In the genomic region with DNA sequence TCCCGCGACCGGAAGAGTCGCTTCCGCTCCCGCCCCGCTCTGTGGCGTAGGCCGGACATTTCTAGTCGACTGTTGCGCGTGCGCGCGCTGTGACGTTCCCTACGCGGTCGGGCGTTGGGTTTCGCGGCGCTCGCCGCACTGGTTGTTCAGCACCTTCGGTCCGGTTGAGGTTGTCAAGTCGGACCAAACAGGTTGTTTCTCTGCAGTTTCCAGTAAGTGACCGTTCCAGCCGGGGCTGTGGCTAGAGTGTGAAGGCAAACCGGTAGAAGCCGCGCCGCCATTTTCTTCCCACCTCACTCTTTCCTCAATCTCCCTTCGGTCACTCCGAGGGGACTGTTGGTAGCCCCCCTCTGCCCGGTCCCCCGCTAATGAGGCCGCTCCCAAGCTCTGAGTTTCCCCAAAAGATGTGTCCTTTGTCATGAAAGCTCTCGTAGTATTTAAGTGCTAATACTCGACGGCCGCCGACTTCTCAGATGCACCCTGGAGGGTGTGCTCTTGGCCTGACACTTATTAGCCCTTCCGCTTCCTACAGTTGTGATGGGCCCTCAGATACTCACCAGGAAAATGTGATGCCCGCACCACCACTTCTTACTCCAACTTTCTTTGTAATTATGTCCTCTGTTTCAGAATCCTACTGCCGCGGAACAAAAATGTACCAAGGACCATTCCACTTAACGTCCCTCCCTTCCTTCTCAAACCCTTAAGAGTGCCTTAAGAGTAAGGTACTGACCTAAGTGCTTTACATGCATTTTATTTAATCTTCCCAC, we compare ENCODE assay signal across 1 cellular context.
A peak's percentile ranks its signal among the peaks of the same experiment; 100 is the strongest.
TF ChIP-seq lines count a peak whose summit lies in the region.

No MANE protein-coding gene starts in this region.

TF ChIP-seq in H1, 55 proteins besides CTCF, POLR2A, EP300 and RAD21:
- TF ChIP-seq, protein P1, sequence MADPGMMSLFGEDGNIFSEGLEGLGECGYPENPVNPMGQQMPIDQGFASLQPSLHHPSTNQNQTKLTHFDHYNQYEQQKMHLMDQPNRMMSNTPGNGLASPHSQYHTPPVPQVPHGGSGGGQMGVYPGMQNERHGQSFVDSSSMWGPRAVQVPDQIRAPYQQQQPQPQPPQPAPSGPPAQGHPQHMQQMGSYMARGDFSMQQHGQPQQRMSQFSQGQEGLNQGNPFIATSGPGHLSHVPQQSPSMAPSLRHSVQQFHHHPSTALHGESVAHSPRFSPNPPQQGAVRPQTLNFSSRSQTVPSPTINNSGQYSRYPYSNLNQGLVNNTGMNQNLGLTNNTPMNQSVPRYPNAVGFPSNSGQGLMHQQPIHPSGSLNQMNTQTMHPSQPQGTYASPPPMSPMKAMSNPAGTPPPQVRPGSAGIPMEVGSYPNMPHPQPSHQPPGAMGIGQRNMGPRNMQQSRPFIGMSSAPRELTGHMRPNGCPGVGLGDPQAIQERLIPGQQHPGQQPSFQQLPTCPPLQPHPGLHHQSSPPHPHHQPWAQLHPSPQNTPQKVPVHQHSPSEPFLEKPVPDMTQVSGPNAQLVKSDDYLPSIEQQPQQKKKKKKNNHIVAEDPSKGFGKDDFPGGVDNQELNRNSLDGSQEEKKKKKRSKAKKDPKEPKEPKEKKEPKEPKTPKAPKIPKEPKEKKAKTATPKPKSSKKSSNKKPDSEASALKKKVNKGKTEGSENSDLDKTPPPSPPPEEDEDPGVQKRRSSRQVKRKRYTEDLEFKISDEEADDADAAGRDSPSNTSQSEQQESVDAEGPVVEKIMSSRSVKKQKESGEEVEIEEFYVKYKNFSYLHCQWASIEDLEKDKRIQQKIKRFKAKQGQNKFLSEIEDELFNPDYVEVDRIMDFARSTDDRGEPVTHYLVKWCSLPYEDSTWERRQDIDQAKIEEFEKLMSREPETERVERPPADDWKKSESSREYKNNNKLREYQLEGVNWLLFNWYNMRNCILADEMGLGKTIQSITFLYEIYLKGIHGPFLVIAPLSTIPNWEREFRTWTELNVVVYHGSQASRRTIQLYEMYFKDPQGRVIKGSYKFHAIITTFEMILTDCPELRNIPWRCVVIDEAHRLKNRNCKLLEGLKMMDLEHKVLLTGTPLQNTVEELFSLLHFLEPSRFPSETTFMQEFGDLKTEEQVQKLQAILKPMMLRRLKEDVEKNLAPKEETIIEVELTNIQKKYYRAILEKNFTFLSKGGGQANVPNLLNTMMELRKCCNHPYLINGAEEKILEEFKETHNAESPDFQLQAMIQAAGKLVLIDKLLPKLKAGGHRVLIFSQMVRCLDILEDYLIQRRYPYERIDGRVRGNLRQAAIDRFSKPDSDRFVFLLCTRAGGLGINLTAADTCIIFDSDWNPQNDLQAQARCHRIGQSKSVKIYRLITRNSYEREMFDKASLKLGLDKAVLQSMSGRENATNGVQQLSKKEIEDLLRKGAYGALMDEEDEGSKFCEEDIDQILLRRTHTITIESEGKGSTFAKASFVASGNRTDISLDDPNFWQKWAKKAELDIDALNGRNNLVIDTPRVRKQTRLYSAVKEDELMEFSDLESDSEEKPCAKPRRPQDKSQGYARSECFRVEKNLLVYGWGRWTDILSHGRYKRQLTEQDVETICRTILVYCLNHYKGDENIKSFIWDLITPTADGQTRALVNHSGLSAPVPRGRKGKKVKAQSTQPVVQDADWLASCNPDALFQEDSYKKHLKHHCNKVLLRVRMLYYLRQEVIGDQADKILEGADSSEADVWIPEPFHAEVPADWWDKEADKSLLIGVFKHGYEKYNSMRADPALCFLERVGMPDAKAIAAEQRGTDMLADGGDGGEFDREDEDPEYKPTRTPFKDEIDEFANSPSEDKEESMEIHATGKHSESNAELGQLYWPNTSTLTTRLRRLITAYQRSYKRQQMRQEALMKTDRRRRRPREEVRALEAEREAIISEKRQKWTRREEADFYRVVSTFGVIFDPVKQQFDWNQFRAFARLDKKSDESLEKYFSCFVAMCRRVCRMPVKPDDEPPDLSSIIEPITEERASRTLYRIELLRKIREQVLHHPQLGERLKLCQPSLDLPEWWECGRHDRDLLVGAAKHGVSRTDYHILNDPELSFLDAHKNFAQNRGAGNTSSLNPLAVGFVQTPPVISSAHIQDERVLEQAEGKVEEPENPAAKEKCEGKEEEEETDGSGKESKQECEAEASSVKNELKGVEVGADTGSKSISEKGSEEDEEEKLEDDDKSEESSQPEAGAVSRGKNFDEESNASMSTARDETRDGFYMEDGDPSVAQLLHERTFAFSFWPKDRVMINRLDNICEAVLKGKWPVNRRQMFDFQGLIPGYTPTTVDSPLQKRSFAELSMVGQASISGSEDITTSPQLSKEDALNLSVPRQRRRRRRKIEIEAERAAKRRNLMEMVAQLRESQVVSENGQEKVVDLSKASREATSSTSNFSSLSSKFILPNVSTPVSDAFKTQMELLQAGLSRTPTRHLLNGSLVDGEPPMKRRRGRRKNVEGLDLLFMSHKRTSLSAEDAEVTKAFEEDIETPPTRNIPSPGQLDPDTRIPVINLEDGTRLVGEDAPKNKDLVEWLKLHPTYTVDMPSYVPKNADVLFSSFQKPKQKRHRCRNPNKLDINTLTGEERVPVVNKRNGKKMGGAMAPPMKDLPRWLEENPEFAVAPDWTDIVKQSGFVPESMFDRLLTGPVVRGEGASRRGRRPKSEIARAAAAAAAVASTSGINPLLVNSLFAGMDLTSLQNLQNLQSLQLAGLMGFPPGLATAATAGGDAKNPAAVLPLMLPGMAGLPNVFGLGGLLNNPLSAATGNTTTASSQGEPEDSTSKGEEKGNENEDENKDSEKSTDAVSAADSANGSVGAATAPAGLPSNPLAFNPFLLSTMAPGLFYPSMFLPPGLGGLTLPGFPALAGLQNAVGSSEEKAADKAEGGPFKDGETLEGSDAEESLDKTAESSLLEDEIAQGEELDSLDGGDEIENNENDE (IDR thresholded peaks at IDR 0.05; ENCODE audit: insufficient replicate concordance, low read length): no peak
- TF ChIP-seq HDAC2 (IDR thresholded peaks at IDR 0.05; ENCODE audit: borderline replicate concordance in 1 of 2, low read depth in 2 of 2, low read length in 2 of 2) (no peak), RXRA (IDR thresholded peaks at IDR 0.05; ENCODE audit: insufficient read depth, low read depth, low read length) (no peak), SIX5 (IDR thresholded peaks at IDR 0.05; ENCODE audit: low read depth, low read length) (no peak), YY1 (IDR thresholded peaks at IDR 0.05; ENCODE audit: low read depth, low read length) (peak; percentile 93), BRCA1 (IDR thresholded peaks at IDR 0.05; ENCODE audit: low read depth, low read length) (no peak), POU5F1 (IDR thresholded peaks at IDR 0.05; ENCODE audit: low read depth, low read length) (no peak), NRF1 (IDR thresholded peaks at IDR 0.05; ENCODE audit: low read depth, low read length) (peak; percentile 82), POLR2AphosphoS5 (IDR thresholded peaks at IDR 0.05; ENCODE audit: low read depth, low read length) (peak; percentile 96), SAP30 (IDR thresholded peaks at IDR 0.05; ENCODE audit: insufficient read depth, insufficient replicate concordance, low read length) (no peak), SP4 (IDR thresholded peaks at IDR 0.05; ENCODE audit: low read length) (peak; percentile 58; the same call in 1 of the 2 replicates), TAF7 (optimal IDR thresholded peaks at IDR 0.05; ENCODE audit: borderline replicate concordance, low read depth, low read length) (peak; percentile 87), RNF2 (IDR thresholded peaks at IDR 0.05; ENCODE audit: borderline replicate concordance, low read depth, low read length, missing control alignments, poor library complexity, severe bottlenecking) (no peak), JUN (IDR thresholded peaks at IDR 0.05; ENCODE audit: low read depth, low read length) (no peak), BACH1 (IDR thresholded peaks at IDR 0.05; ENCODE audit: low read length) (no peak), TCF12 (IDR thresholded peaks at IDR 0.05; ENCODE audit: low read depth, low read length) (no peak), MAFK (IDR thresholded peaks at IDR 0.05; ENCODE audit: low read depth, low read length) (no peak), KDM5A (IDR thresholded peaks at IDR 0.05; ENCODE audit: low read length) (no peak), TBP (IDR thresholded peaks at IDR 0.05; ENCODE audit: low read depth, low read length) (peak; percentile 86), EGR1 (IDR thresholded peaks at IDR 0.05; ENCODE audit: borderline replicate concordance, low read depth, low read length) (no peak), SIRT6 (IDR thresholded peaks at IDR 0.05; ENCODE audit: low read length) (no peak), NANOG (IDR thresholded peaks at IDR 0.05; ENCODE audit: insufficient read depth, low read depth, low read length, poor library complexity, severe bottlenecking) (peak; percentile 24), EZH2 (IDR thresholded peaks at IDR 0.05; ENCODE audit: low read depth, low read length, severe bottlenecking) (no peak), SRF (IDR thresholded peaks at IDR 0.05; ENCODE audit: low read depth, low read length) (no peak), RFX5 (IDR thresholded peaks at IDR 0.05; ENCODE audit: borderline replicate concordance, low read depth, low read length) (no peak), GABPA (IDR thresholded peaks at IDR 0.05; ENCODE audit: borderline replicate concordance, insufficient read depth, low read length) (peak; percentile 47; the same call in 1 of the 2 replicates), SIN3A (conservative IDR thresholded peaks at IDR 0.05 in 1 of 2, IDR thresholded peaks at IDR 0.05 in 1 of 2; ENCODE audit: low read depth in 1 of 2, low read length in 2 of 2) (0 out of 4 replicates have a peak, but pooled peaks of 1 of the 2 experiments have one; percentile 20), SUZ12 (IDR thresholded peaks at IDR 0.05; ENCODE audit: low read length) (no peak), CBX8 (IDR thresholded peaks at IDR 0.05; ENCODE audit: borderline replicate concordance, low read depth, low read length) (no peak), ASH2L (IDR thresholded peaks at IDR 0.05; ENCODE audit: low read length) (peak; percentile 95), CBX5 (IDR thresholded peaks at IDR 0.05; ENCODE audit: low read depth, low read length) (no peak), KDM1A (IDR thresholded peaks at IDR 0.05; ENCODE audit: borderline replicate concordance, low read length) (no peak), HDAC6 (IDR thresholded peaks at IDR 0.05; ENCODE audit: low read depth, low read length) (no peak), TEAD4 (IDR thresholded peaks at IDR 0.05; ENCODE audit: low read depth, low read length) (no peak), CHD1 (IDR thresholded peaks at IDR 0.05; ENCODE audit: low read depth, low read length) (no peak), PHF8 (conservative IDR thresholded peaks at IDR 0.05; ENCODE audit: low read depth, low read length) (peak; percentile 90), FOSL1 (IDR thresholded peaks at IDR 0.05; ENCODE audit: insufficient read depth, low read depth, low read length) (no peak), CTBP2 (IDR thresholded peaks at IDR 0.05; ENCODE audit: borderline replicate concordance, insufficient read depth, insufficient read length, low read length) (no peak), CHD2 (IDR thresholded peaks at IDR 0.05; ENCODE audit: low read length) (no peak), JUND (IDR thresholded peaks at IDR 0.05; ENCODE audit: low read length) (no peak), KDM4A (IDR thresholded peaks at IDR 0.05; ENCODE audit: low read depth, low read length, severe bottlenecking) (peak; percentile 86), CREB1 (IDR thresholded peaks at IDR 0.05) (peak; percentile 83), SP1 (IDR thresholded peaks at IDR 0.05; ENCODE audit: low read depth, low read length) (no peak), GTF2F1 (IDR thresholded peaks at IDR 0.05; ENCODE audit: borderline replicate concordance, low read depth, low read length) (peak; percentile 81; the same call in 1 of the 2 replicates), TAF1 (IDR thresholded peaks at IDR 0.05; ENCODE audit: low read depth, low read length) (peak; percentile 91), CEBPB (IDR thresholded peaks at IDR 0.05; ENCODE audit: low read depth, low read length) (peak; percentile 57; the same call in 1 of the 2 replicates), BCL11A (IDR thresholded peaks at IDR 0.05; ENCODE audit: low read depth in 2 of 2, low read length in 2 of 2) (no peak), SP2 (IDR thresholded peaks at IDR 0.05; ENCODE audit: low read length) (no peak), RBBP5 (IDR thresholded peaks at IDR 0.05; ENCODE audit: borderline replicate concordance, low read depth, low read length) (peak; percentile 99), ZNF274 (IDR thresholded peaks at IDR 0.05; ENCODE audit: borderline replicate concordance, extremely low read depth, low read length) (no peak)
- TF ChIP-seq, protein P2, sequence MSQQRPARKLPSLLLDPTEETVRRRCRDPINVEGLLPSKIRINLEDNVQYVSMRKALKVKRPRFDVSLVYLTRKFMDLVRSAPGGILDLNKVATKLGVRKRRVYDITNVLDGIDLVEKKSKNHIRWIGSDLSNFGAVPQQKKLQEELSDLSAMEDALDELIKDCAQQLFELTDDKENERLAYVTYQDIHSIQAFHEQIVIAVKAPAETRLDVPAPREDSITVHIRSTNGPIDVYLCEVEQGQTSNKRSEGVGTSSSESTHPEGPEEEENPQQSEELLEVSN (IDR thresholded peaks at IDR 0.05): peak; percentile 68
- TF ChIP-seq, protein P3, sequence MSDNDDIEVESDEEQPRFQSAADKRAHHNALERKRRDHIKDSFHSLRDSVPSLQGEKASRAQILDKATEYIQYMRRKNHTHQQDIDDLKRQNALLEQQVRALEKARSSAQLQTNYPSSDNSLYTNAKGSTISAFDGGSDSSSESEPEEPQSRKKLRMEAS (IDR thresholded peaks at IDR 0.05): peak; percentile 77
- TF ChIP-seq, protein P4, sequence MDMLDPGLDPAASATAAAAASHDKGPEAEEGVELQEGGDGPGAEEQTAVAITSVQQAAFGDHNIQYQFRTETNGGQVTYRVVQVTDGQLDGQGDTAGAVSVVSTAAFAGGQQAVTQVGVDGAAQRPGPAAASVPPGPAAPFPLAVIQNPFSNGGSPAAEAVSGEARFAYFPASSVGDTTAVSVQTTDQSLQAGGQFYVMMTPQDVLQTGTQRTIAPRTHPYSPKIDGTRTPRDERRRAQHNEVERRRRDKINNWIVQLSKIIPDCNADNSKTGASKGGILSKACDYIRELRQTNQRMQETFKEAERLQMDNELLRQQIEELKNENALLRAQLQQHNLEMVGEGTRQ (IDR thresholded peaks at IDR 0.05; ENCODE audit: low read length): no peak
- TF ChIP-seq, protein P5, sequence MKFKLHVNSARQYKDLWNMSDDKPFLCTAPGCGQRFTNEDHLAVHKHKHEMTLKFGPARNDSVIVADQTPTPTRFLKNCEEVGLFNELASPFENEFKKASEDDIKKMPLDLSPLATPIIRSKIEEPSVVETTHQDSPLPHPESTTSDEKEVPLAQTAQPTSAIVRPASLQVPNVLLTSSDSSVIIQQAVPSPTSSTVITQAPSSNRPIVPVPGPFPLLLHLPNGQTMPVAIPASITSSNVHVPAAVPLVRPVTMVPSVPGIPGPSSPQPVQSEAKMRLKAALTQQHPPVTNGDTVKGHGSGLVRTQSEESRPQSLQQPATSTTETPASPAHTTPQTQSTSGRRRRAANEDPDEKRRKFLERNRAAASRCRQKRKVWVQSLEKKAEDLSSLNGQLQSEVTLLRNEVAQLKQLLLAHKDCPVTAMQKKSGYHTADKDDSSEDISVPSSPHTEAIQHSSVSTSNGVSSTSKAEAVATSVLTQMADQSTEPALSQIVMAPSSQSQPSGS (IDR thresholded peaks at IDR 0.05; ENCODE audit: low read length): no peak; the same call in 1 of the 2 replicates
- TF ChIP-seq, protein P6, sequence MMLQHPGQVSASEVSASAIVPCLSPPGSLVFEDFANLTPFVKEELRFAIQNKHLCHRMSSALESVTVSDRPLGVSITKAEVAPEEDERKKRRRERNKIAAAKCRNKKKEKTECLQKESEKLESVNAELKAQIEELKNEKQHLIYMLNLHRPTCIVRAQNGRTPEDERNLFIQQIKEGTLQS (IDR thresholded peaks at IDR 0.05; ENCODE audit: insufficient read depth, low read depth, low read length): no peak
TF ChIP-seq in H1: peak in this region for 19.
